Comparison of ENCODE assay signal across 1 cellular context in genomic region chr16:69969657-69970056, GRCh38. TPM values are rescaled to one million over a fixed set of nuclear protein-coding genes. Genes with fewer than 3 reads are reported as not detected.
"Had no signal": no experiment of that assay in that cellular context is flagged by ENCODE, and none has a peak within 500 bp of the region (broad histone marks: within the 10 kb centered on the region; RNA-seq: fewer than 3 reads in every experiment).

No MANE protein-coding gene starts in this region.

RNA-seq across cellular contexts. Expression of gene CLEC18A, which starts 18.5 kb away (rescaled TPM):
- total RNA-seq: H7 had no signal
